In genomic region chr11:97739892-97740782, GRCh38 we compare ENCODE assay signal across 17 cellular contexts.
DNase-seq lines count a peak whose midpoint lies in the region; ATAC-seq, FAIRE-seq and TF ChIP-seq lines count a peak whose summit lies in the region.
"Had no signal": no experiment of that assay in that cellular context is flagged by ENCODE, and none has a peak within 500 bp of the region (broad histone marks: within the 10 kb centered on the region; RNA-seq: fewer than 3 reads in every experiment).

No MANE protein-coding gene starts in this region.

- CTCF ChIA-PET in PC-3 (lab: Charles Lee) = no interaction called here
- CTCF ChIA-PET in activated CD4-positive, alpha-beta T cell treated with anti-CD3 and anti-CD28 coated beads for 36 hours (lab: Charles Lee) = no interaction called here

- no peaks in the 10 kb centered on the region for H4K20me1 ChIP-seq in PC-3 (ENCODE audit: low read length)

- H3K9me3 Mint-ChIP-seq in activated CD4-positive, alpha-beta T cell treated with anti-CD3 and anti-CD28 coated beads for 36 hours (ENCODE audit: low read depth) = peaks cover 4% of the 10 kb centered on the region

- no peak overlapping the region for H3K4me2 ChIP-seq in PC-3 (ENCODE audit: low read length)

- no peaks in the 10 kb centered on the region for H3K9me2 ChIP-seq in PC-3 (replicated peaks; ENCODE audit: low read length)

- intact Hi-C loops in PC-3 (cut with micrococcal nuclease) (no loop called here), pancreas (cut with DNase I) (no loop called here), lower lobe of right lung (cut with DNase I) (no loop called here)
- intact Hi-C loops in activated CD4-positive, alpha-beta T cell treated with anti-CD3 and anti-CD28 coated beads for 36 hours (cut with DNase I, micrococcal nuclease) = no loop called here

- peak; percentile 18 for DNase-seq in NCI-H146 (lab: John Stamatoyannopoulos, UW)
- DNase-seq in NCI-H146 treated with DMSO at 0.1 percent for 48 hours (lab: John Stamatoyannopoulos, UW; ENCODE audit: unreplicated experiment) = no peak
- peak; percentile 10 for DNase-seq in PC-3
- peak; percentile 77 for DNase-seq in fibroblast of the aortic adventitia (ENCODE audit: low read depth)
- DNase-seq in pulmonary artery endothelial cell (ENCODE audit: low read depth, low spot score) = peak; percentile 5
- DNase-seq in pancreas = no peak
- no peak for DNase-seq in activated CD4-positive, alpha-beta T cell treated with anti-CD3 and anti-CD28 coated beads for 36 hours
- DNase-seq in lower lobe of right lung = no peak
- DNase-seq: activated CD8-positive, alpha-beta memory T cell treated with anti-CD3 and anti-CD28 coated beads, Interleukin-2, amount 50 U/mL, for 4 hours; foreskin melanocyte; GF-D8; Kasumi-1; midbrain; T-helper 9 cell; uterus had no signal

- no peaks in the 10 kb centered on the region for H3K4me1 Mint-ChIP-seq in activated CD4-positive, alpha-beta T cell treated with anti-CD3 and anti-CD28 coated beads for 36 hours

- WGBS in pancreas, 2 donors = 70 to 82% methylated on average over 4 of the region's 4 CpGs

- ATAC-seq in PC-3 (no peak), pancreas (no peak), lower lobe of right lung (no peak)
- no peak for ATAC-seq in activated CD4-positive, alpha-beta T cell treated with anti-CD3 and anti-CD28 coated beads for 36 hours

- TF ChIP-seq CTCF in PC-3 (conservative IDR thresholded peaks at IDR 0.05; ENCODE audit: low read depth, low read length) (no peak), fibroblast of the aortic adventitia (IDR thresholded peaks at IDR 0.05; ENCODE audit: insufficient read depth, low read length) (no peak), pancreas (IDR thresholded peaks at IDR 0.05) (no peak), lower lobe of right lung (IDR thresholded peaks at IDR 0.05) (no peak)

- H3K9ac ChIP-seq in PC-3 (ENCODE audit: low read length) = no peak overlapping the region

- no peak overlapping the region for H3K4me3 Mint-ChIP-seq in activated CD4-positive, alpha-beta T cell treated with anti-CD3 and anti-CD28 coated beads for 36 hours

- H3K27ac ChIP-seq in PC-3 (ENCODE audit: low read length) (no peak overlapping the region), pancreas (no peak overlapping the region), lower lobe of right lung (no peak overlapping the region)
- H3K27ac ChIP-seq: cardiac muscle cell had no signal

- FAIRE-seq in pancreas (lab: Jason Lieb, UNC) = no peak
- FAIRE-seq: H1 had no signal

- no peak overlapping the region for H2AFZ ChIP-seq in PC-3 (ENCODE audit: low read length)

- H3K9me3 ChIP-seq in PC-3 (ENCODE audit: low read length) = peaks cover 10% of the 10 kb centered on the region; the same call in 1 of the 2 replicates
- no peaks in the 10 kb centered on the region for H3K9me3 ChIP-seq in pancreas
- H3K9me3 ChIP-seq in lower lobe of right lung = peaks cover 6% of the 10 kb centered on the region
- H3K9me3 ChIP-seq: uterus had no signal

- no peaks in the 10 kb centered on the region for H3K27me3 Mint-ChIP-seq in activated CD4-positive, alpha-beta T cell treated with anti-CD3 and anti-CD28 coated beads for 36 hours

- no peaks in the 10 kb centered on the region for H3F3A ChIP-seq in PC-3 (ENCODE audit: low read length, unreplicated experiment)

- no peaks in the 10 kb centered on the region for H3K36me3 ChIP-seq in PC-3 (ENCODE audit: low read depth, low read length)
- no peaks in the 10 kb centered on the region for H3K36me3 ChIP-seq in pancreas
- no peaks in the 10 kb centered on the region for H3K36me3 ChIP-seq in lower lobe of right lung
- H3K36me3 ChIP-seq: cardiac muscle cell, uterus had no signal

- BruUV-seq in PC-3 (replicated peaks; lab: Mats Ljungman, UMichigan) = no TSS peak

- no peaks in the 10 kb centered on the region for H3K36me3 Mint-ChIP-seq in activated CD4-positive, alpha-beta T cell treated with anti-CD3 and anti-CD28 coated beads for 36 hours (ENCODE audit: low read depth)

- no peaks in the 10 kb centered on the region for H3K79me2 ChIP-seq in PC-3 (ENCODE audit: low read length)

- no peak overlapping the region for H3K27ac Mint-ChIP-seq in activated CD4-positive, alpha-beta T cell treated with anti-CD3 and anti-CD28 coated beads for 36 hours

- no peaks in the 10 kb centered on the region for H3K27me3 ChIP-seq in PC-3 (ENCODE audit: low read length)
- no peaks in the 10 kb centered on the region for H3K27me3 ChIP-seq in pancreas
- H3K27me3 ChIP-seq in lower lobe of right lung (ENCODE audit: low read depth) = no peaks in the 10 kb centered on the region
- H3K27me3 ChIP-seq: cardiac muscle cell, uterus had no signal

- no peak overlapping the region for H3K4me3 ChIP-seq in PC-3 (ENCODE audit: low read length)
- H3K4me3 ChIP-seq in fibroblast of the aortic adventitia (ENCODE audit: low read depth, low read length) = no peak overlapping the region
- no peak overlapping the region for H3K4me3 ChIP-seq in pancreas
- no peak overlapping the region for H3K4me3 ChIP-seq in lower lobe of right lung
- H3K4me3 ChIP-seq: cardiac muscle cell, uterus had no signal

- H3K4me1 ChIP-seq in PC-3 (ENCODE audit: insufficient read depth, low read length) = no peaks in the 10 kb centered on the region
- H3K4me1 ChIP-seq in pancreas = no peaks in the 10 kb centered on the region
- no peaks in the 10 kb centered on the region for H3K4me1 ChIP-seq in lower lobe of right lung
- H3K4me1 ChIP-seq: uterus had no signal

- POLR2A ChIA-PET in PC-3 (lab: Charles Lee; ENCODE audit: unreplicated experiment) = no interaction called here
- POLR2A ChIA-PET in activated CD4-positive, alpha-beta T cell treated with anti-CD3 and anti-CD28 coated beads for 36 hours (lab: Charles Lee) = interaction anchor here (0.6 to 0.7 kb wide), 2 partner anchors 501 to 1690 kb away, joined by 3 to 4 read pairs; no protein-coding TSS in a partner anchor

Comparison
In these comparisons a context has a peak if more than half of its experiments do, and no peak if none do; other contexts are left out.
1. DNase-seq: peak in NCI-H146 (single experiment), PC-3 (single experiment), fibroblast of the aortic adventitia (single experiment) and pulmonary artery endothelial cell (single experiment); none in NCI-H146 treated with DMSO at 0.1 percent for 48 hours (single experiment), pancreas (0 of 6), activated CD4-positive, alpha-beta T cell treated with anti-CD3 and anti-CD28 coated beads for 36 hours (single experiment) and lower lobe of right lung (single experiment).